Comparison of ENCODE assay signal across 1 cellular context in the genomic region with DNA sequence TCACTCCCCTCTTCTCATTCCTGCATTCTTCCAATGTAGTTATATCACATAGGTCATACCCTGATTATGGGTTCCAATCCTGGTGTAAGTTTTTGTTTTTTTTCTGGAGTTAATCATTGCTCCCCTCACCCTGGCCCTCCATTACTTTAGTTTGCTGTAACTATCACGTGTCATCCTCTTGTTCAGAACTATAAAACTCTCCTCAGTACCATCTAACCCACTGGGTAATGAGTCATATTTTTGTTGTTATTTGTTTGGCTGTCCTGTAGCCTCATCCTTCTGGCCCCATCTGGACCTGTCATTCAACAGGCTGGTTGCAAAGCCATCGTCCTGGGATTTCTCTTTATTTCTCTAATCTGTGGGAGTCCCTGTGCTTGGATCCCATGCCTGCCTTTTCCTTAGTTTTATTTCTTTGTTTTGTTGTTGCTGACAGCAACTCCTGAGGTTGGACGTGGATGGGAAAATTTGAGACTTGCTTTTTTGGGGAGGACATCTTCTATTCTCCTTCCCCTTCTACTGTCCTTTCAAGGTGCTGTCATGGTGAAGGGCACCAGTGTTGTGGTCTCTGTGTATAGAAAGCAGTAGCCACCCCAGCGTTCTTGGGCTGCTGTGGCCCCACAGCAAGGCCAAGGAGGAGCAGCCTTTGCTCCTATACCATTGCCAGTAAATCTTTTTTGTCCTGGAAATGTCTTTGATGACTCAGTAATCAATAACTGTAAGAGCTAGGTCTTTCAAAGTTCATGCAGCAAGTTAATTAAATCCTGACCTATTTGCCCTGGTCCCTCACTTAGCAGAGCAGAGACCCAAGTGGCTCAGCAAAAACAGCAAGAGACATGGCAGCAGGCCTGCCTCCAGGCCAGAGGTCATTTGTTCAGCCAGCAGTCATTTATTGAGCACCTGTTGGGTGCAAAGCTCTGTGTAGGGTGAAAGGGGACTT.
A peak's percentile ranks its signal among the peaks of the same experiment; 100 is the strongest.
TF ChIP-seq lines count a peak whose summit lies in the region.

No MANE protein-coding gene starts in this region.

TF ChIP-seq in liver, 16 proteins besides CTCF, POLR2A, EP300 and RAD21:
- no peak for TF ChIP-seq FOXA2 (IDR thresholded peaks at IDR 0.05)
- TF ChIP-seq HNF4G (IDR thresholded peaks at IDR 0.05): peak; percentile 10
- no peak for TF ChIP-seq NR2F2 (IDR thresholded peaks at IDR 0.05)
- no peak for TF ChIP-seq ZBTB33 (IDR thresholded peaks at IDR 0.05)
- TF ChIP-seq ATF3 (IDR thresholded peaks at IDR 0.05): no peak
- TF ChIP-seq RXRA (IDR thresholded peaks at IDR 0.05): peak; percentile 55 to 81
- peak; percentile 39 to 43 for TF ChIP-seq JUND (IDR thresholded peaks at IDR 0.05)
- no peak for TF ChIP-seq EGR1 (IDR thresholded peaks at IDR 0.05; ENCODE audit: low read depth in 2 of 2)
- TF ChIP-seq, protein P1, sequence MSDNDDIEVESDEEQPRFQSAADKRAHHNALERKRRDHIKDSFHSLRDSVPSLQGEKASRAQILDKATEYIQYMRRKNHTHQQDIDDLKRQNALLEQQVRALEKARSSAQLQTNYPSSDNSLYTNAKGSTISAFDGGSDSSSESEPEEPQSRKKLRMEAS (IDR thresholded peaks at IDR 0.05): no peak
- TF ChIP-seq YY1 (IDR thresholded peaks at IDR 0.05): peak; percentile 39
- peak; percentile 12 for TF ChIP-seq FOXA1 (IDR thresholded peaks at IDR 0.05)
- peak; percentile 32 for TF ChIP-seq REST (IDR thresholded peaks at IDR 0.05)
- TF ChIP-seq HNF4A (conservative IDR thresholded peaks at IDR 0.05): peak in 1 of 2 donors; percentile 69
